1 cellular context compared by ENCODE assay signal in the genomic region with DNA sequence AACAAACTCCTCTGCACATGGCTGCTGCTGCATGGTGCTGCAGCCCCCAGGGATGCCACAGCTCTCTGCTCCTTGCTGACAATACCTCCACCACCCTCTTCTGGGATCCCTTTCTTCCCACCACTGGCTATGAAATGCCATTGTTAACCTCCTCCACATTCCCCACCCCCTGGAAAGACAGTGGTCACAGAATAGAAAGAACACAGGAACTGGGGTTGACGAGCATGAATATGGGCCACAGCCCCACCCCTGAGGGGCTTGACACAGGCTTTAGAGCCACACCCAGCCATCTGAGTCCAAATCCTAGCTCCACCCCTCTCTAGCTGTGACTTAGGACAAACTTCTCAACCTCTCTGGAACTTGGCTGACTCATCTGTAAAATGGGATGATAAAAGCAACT.
TF ChIP-seq lines count a peak whose summit lies in the region.

No MANE protein-coding gene starts in this region.

TF ChIP-seq in H1, 55 proteins besides CTCF, POLR2A, EP300 and RAD21:
- TF ChIP-seq GABPA (IDR thresholded peaks at IDR 0.05; ENCODE audit: borderline replicate concordance, insufficient read depth, low read length): no peak
- peak in 1 of 2 experiments; percentile 27; a peak in 1 of 4 replicates for TF ChIP-seq HDAC2 (IDR thresholded peaks at IDR 0.05; ENCODE audit: borderline replicate concordance in 1 of 2, low read depth in 2 of 2, low read length in 2 of 2)
- TF ChIP-seq TAF7 (optimal IDR thresholded peaks at IDR 0.05; ENCODE audit: borderline replicate concordance, low read depth, low read length): no peak
- no peak for TF ChIP-seq JUND (IDR thresholded peaks at IDR 0.05; ENCODE audit: low read length)
- TF ChIP-seq KDM1A (IDR thresholded peaks at IDR 0.05; ENCODE audit: borderline replicate concordance, low read length): 0 out of 2 replicates have a peak, but pooled peaks have one; percentile 21
- TF ChIP-seq, protein P1, sequence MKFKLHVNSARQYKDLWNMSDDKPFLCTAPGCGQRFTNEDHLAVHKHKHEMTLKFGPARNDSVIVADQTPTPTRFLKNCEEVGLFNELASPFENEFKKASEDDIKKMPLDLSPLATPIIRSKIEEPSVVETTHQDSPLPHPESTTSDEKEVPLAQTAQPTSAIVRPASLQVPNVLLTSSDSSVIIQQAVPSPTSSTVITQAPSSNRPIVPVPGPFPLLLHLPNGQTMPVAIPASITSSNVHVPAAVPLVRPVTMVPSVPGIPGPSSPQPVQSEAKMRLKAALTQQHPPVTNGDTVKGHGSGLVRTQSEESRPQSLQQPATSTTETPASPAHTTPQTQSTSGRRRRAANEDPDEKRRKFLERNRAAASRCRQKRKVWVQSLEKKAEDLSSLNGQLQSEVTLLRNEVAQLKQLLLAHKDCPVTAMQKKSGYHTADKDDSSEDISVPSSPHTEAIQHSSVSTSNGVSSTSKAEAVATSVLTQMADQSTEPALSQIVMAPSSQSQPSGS (IDR thresholded peaks at IDR 0.05; ENCODE audit: low read length): no peak
- TF ChIP-seq HDAC6 (IDR thresholded peaks at IDR 0.05; ENCODE audit: low read depth, low read length): no peak
